ENCODE assay signal across 16 cellular contexts in the genomic region with DNA sequence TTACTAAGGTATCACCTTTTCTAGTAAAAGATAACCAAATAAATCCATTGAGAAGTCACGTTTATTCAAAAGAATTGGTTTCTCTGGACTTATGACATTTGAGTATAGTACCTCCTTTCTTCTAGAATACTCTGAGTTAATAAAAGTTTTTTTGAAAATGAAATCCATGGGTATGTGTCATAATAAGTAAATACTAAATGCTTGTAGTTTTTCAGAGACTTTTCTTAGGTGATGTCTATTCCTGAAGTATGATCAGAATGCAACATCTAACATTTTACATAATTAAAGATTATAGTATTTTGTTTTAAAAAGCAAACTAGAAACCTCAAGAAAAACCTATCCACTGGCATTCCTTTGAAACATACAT.
A peak's percentile ranks its signal among the peaks of the same experiment; 100 is the strongest.
DNase-seq lines count a peak whose midpoint lies in the region; FAIRE-seq and TF ChIP-seq lines count a peak whose summit lies in the region.
"Had no signal": no experiment of that assay in that cellular context is flagged by ENCODE, and none has a peak within 500 bp of the region (broad histone marks: within the 10 kb centered on the region; RNA-seq: fewer than 3 reads in every experiment).

No MANE protein-coding gene starts in this region.

- H3F3A ChIP-seq in GM23248 (ENCODE audit: insufficient read depth) = peaks cover 25% of the 10 kb centered on the region

- H3K4me1 ChIP-seq in GM23248 (ENCODE audit: insufficient read depth) (peaks cover 40% of the 10 kb centered on the region), astrocyte (ENCODE audit: insufficient read depth, low read length) (peaks cover 32% of the 10 kb centered on the region), skeletal muscle tissue (ENCODE audit: control insufficient read depth in 3 of 3, insufficient read depth in 3 of 3, low read length in 3 of 3) (peaks cover 23 to 30% (median 28%) of the 10 kb centered on the region in 3 donors)

- no peaks in the 10 kb centered on the region for H3K9me2 ChIP-seq in GM23248 (ENCODE audit: insufficient read depth)

- H3K27me3 ChIP-seq in GM23248 (replicated peaks; ENCODE audit: insufficient read depth) (no peaks in the 10 kb centered on the region), astrocyte (ENCODE audit: insufficient read depth, low read length) (no peaks in the 10 kb centered on the region), skeletal muscle tissue (ENCODE audit: control insufficient read depth in 3 of 3, insufficient read depth in 3 of 3, low read length in 3 of 3) (no peaks in the 10 kb centered on the region)

- intact Hi-C loops in lower leg skin (cut with DNase I; ENCODE audit: low total_unique reads) = no loop called here

- no peaks in the 10 kb centered on the region for H3K27me3 Mint-ChIP-seq in astrocyte (ENCODE audit: low read depth, unreplicated experiment)

- in situ Hi-C loops in GM23248 (cut with MboI) = no loop called here

- no peak for TF ChIP-seq CTCF in astrocyte (IDR thresholded peaks at IDR 0.05; ENCODE audit: insufficient read depth, low read depth, low read length)
- no peak for TF ChIP-seq CTCF in lower leg skin (IDR thresholded peaks at IDR 0.05)

- no peak overlapping the region for H3K4me3 Mint-ChIP-seq in astrocyte (ENCODE audit: unreplicated experiment)
- H3K4me3 Mint-ChIP-seq: stimulated activated naive B cell treated with anti-CD40 and anti-IgM and Interleukin-4, amounts not matched to agents 10 μg/mL and 1 μg/mL and 100 μg/mL, for 72 hours had no signal

- 64 to 68% methylated on average over 1 of the region's 1 CpG for WGBS in GM23248 (ENCODE audit: low coverage in 1 of 2, low lambda C conversion rate in 2 of 2, missing lambda C conversion rate in 2 of 2), 2 experiments
- WGBS in lower leg skin, 2 donors = 57 to 59% methylated on average over 1 of the region's 1 CpG

- H3K79me2 ChIP-seq in GM23248 (ENCODE audit: insufficient read depth) (no peaks in the 10 kb centered on the region), astrocyte (ENCODE audit: insufficient read depth, low read length) (peaks cover 73% of the 10 kb centered on the region)
- H3K79me2 ChIP-seq: parathyroid adenoma had no signal

- H3K9me3 ChIP-seq in GM23248 (ENCODE audit: low read depth) (no peaks in the 10 kb centered on the region), astrocyte (ENCODE audit: insufficient read depth, low read depth, low read length) (no peaks in the 10 kb centered on the region), skeletal muscle tissue (ENCODE audit: control insufficient read depth in 3 of 3, low read length in 3 of 3) (no peaks in the 10 kb centered on the region)

- H3K27ac ChIP-seq in GM23248 (peak overlapping the region; percentile 73), astrocyte (ENCODE audit: low read depth, low read length) (peak overlapping the region; percentile 80), skeletal muscle tissue (ENCODE audit: low read depth, low read length) (peak overlapping the region; percentile 80)
- H3K27ac ChIP-seq: parathyroid adenoma had no signal

- FAIRE-seq in astrocyte (lab: Jason Lieb, UNC) = no peak
- FAIRE-seq in islet of Langerhans (lab: Jason Lieb, UNC) = peak; percentile 24

- H3K9ac ChIP-seq in GM23248 (no peak overlapping the region), astrocyte (ENCODE audit: low read length) (no peak overlapping the region), skeletal muscle tissue (ENCODE audit: low read depth in 1 of 3, low read length in 3 of 3) (peak overlapping the region in 2 of 3 donors; percentile 4 to 9)
- H3K9ac ChIP-seq: parathyroid adenoma had no signal

- no peak for TF ChIP-seq POLR2A in lower leg skin (IDR thresholded peaks at IDR 0.05)

- H3K4me1 Mint-ChIP-seq in astrocyte (ENCODE audit: low read depth, unreplicated experiment) = peaks cover 31% of the 10 kb centered on the region
- H3K4me1 Mint-ChIP-seq: stimulated activated naive B cell treated with anti-CD40 and anti-IgM and Interleukin-4, amounts not matched to agents 10 μg/mL and 1 μg/mL and 100 μg/mL, for 72 hours had no signal

- H3K36me3 ChIP-seq in GM23248 (ENCODE audit: low read depth) = no peaks in the 10 kb centered on the region
- no peaks in the 10 kb centered on the region for H3K36me3 ChIP-seq in astrocyte (ENCODE audit: insufficient read depth, low read length)
- H3K36me3 ChIP-seq in skeletal muscle tissue (ENCODE audit: control insufficient read depth in 3 of 3, insufficient read depth in 3 of 3, low read length in 3 of 3) = no peaks in the 10 kb centered on the region

- H4K20me1 ChIP-seq in GM23248 (ENCODE audit: insufficient read depth) (no peaks in the 10 kb centered on the region), astrocyte (ENCODE audit: insufficient read depth, low read length) (peaks cover 22% of the 10 kb centered on the region)

- no peak overlapping the region for H3K27ac Mint-ChIP-seq in astrocyte (ENCODE audit: unreplicated experiment)
- H3K27ac Mint-ChIP-seq: stimulated activated naive B cell treated with anti-CD40 and anti-IgM and Interleukin-4, amounts not matched to agents 10 μg/mL and 1 μg/mL and 100 μg/mL, for 72 hours had no signal

- H3K4me2 ChIP-seq in GM23248 (ENCODE audit: unreplicated experiment) (peak overlapping the region; percentile 89), astrocyte (ENCODE audit: low read length) (peak overlapping the region; percentile 91)

- no peak overlapping the region for H2AFZ ChIP-seq in GM23248
- no peak overlapping the region for H2AFZ ChIP-seq in astrocyte (ENCODE audit: low read depth, low read length)
- H2AFZ ChIP-seq: parathyroid adenoma had no signal

- peak overlapping the region; percentile 64 for H3K4me3 ChIP-seq in GM23248
- H3K4me3 ChIP-seq in astrocyte (ENCODE audit: insufficient read depth, low read depth, low read length) = peak overlapping the region; percentile 45
- H3K4me3 ChIP-seq in skeletal muscle tissue (ENCODE audit: low read length in 3 of 3) = no peak overlapping the region
- H3K4me3 ChIP-seq in lower leg skin (ENCODE audit: low read depth, poor library complexity, severe bottlenecking) = no peak overlapping the region

- DNase-seq in GM23248 = peak; percentile 26
- DNase-seq in astrocyte (ENCODE audit: low read depth) = peak; percentile 53
- no peak for DNase-seq in lower leg skin (ENCODE audit: low spot score in 2 of 2)
- DNase-seq in pons (ENCODE audit: low spot score) = no peak
- no peak for DNase-seq in AML-193 (lab: John Stamatoyannopoulos, UW)
- DNase-seq in NCI-H524 (lab: John Stamatoyannopoulos, UW) = no peak
- DNase-seq: activated CD4-positive, alpha-beta T cell treated with anti-CD3 and anti-CD28 coated beads for 48 hours; activated naive CD4-positive, alpha-beta T cell treated with Interleukin-2 at 50 U/mL for 16 hours; GDM1; NCI-H1930; OCI-M1; stimulated activated CD4-positive, alpha-beta T cell treated with anti-CD3 and anti-CD28 coated beads, Interleukin-12 subunit alpha, Interleukin-12 subunit beta, amount 100 ng/mL, for 4 hours; stimulated activated naive B cell treated with anti-CD40 and anti-IgM and Interleukin-4, amounts not matched to agents 10 μg/mL and 1 μg/mL and 100 μg/mL, for 72 hours had no signal

- H3K9me3 Mint-ChIP-seq in astrocyte (ENCODE audit: unreplicated experiment) = no peaks in the 10 kb centered on the region
- H3K9me3 Mint-ChIP-seq: stimulated activated naive B cell treated with anti-CD40 and anti-IgM and Interleukin-4, amounts not matched to agents 10 μg/mL and 1 μg/mL and 100 μg/mL, for 72 hours had no signal

- no peaks in the 10 kb centered on the region for H3K36me3 Mint-ChIP-seq in astrocyte (ENCODE audit: low read depth, unreplicated experiment)
- H3K36me3 Mint-ChIP-seq: stimulated activated naive B cell treated with anti-CD40 and anti-IgM and Interleukin-4, amounts not matched to agents 10 μg/mL and 1 μg/mL and 100 μg/mL, for 72 hours had no signal

Comparison
In these comparisons a context has a peak if more than half of its experiments do, and no peak if none do; other contexts are left out.
1. DNase-seq: peak in GM23248 (single experiment) and astrocyte (single experiment); none in lower leg skin (0 of 2), pons (single experiment), AML-193 (0 of 2) and NCI-H524 (0 of 2).
2. H3K4me3 ChIP-seq: peak in GM23248 (single experiment) and astrocyte (single experiment); none in skeletal muscle tissue (0 of 3) and lower leg skin (single experiment).
3. H3K9ac ChIP-seq: peak in skeletal muscle tissue (2 of 3); none in GM23248 (single experiment) and astrocyte (single experiment).
4. Peak in every context shown above with its lines, with median percentiles within 50 percentile points of each other: H3K27ac ChIP-seq.